21 cellular contexts compared by ENCODE assay signal in genomic region chrX:1599791-1600405, GRCh38. TPM values are rescaled to one million over a fixed set of nuclear protein-coding genes. Genes with fewer than 3 reads are reported as not detected.
"Had no signal": no experiment of that assay in that cellular context is flagged by ENCODE, and none has a peak within 500 bp of the region (broad histone marks: within the 10 kb centered on the region; RNA-seq: fewer than 3 reads in every experiment).

No MANE protein-coding gene starts in this region.

- ATAC-seq: activated naive CD8-positive, alpha-beta T cell treated with anti-CD3 and anti-CD28 coated beads, Interleukin-2, amount 50 U/mL, for 24 hours; pancreas; stimulated activated effector memory CD8-positive, alpha-beta T cell treated with anti-CD3 and anti-CD28 coated beads, Interleukin-12 subunit alpha, Interleukin-12 subunit beta, amount 100 ng/mL, for 72 hours had no signal

- H3K4me1 ChIP-seq: ascending aorta, breast epithelium, neural progenitor cell, pancreas had no signal

- FAIRE-seq: pancreas, urothelium cell line had no signal

- H3K27me3 Mint-ChIP-seq: activated naive CD8-positive, alpha-beta T cell treated with anti-CD3 and anti-CD28 coated beads, Interleukin-2, amount 50 U/mL, for 24 hours; dendritic cell treated with granulocyte-macrophage colony-stimulating factor and Interleukin-4, amounts not matched to agents 40 ng/mL and 50 ng/mL, for 4 days; naive B cell; T-cell had no signal

- DNase-seq: activated CD4-positive, alpha-beta T cell treated with anti-CD3 and anti-CD28 coated beads, Interleukin-2, amount 50 U/mL, for 48 hours; activated naive CD4-positive, alpha-beta T cell treated with anti-CD3 and anti-CD28 coated beads for 36 hours; activated naive CD8-positive, alpha-beta T cell treated with anti-CD3 and anti-CD28 coated beads, Interleukin-2, amount 50 U/mL, for 24 hours; cerebellar nuclear complex; effector memory CD4-positive, alpha-beta T cell; foreskin melanocyte; mammary epithelial cell; naive B cell; stimulated activated CD4-positive, alpha-beta T cell treated with anti-CD3 and anti-CD28 coated beads, Interleukin-12 subunit alpha, Interleukin-12 subunit beta, amount 100 ng/mL, for 4 hours; T-helper 9 cell had no signal

- H3K9ac ChIP-seq: neural progenitor cell had no signal

- H3K27me3 ChIP-seq: ascending aorta, breast epithelium, neural progenitor cell, pancreas had no signal

- H3K4me3 ChIP-seq: ascending aorta, breast epithelium, neural progenitor cell, pancreas, thoracic aorta had no signal

- H3K9me3 ChIP-seq: ascending aorta, pancreas, thoracic aorta had no signal

- H3K4me1 Mint-ChIP-seq: neural progenitor cell had no signal

- H3K9me3 Mint-ChIP-seq: activated naive CD4-positive, alpha-beta T cell treated with anti-CD3 and anti-CD28 coated beads for 36 hours; activated naive CD8-positive, alpha-beta T cell treated with anti-CD3 and anti-CD28 coated beads, Interleukin-2, amount 50 U/mL, for 24 hours; dendritic cell treated with granulocyte-macrophage colony-stimulating factor and Interleukin-4, amounts not matched to agents 40 ng/mL and 50 ng/mL, for 4 days; naive B cell; neural progenitor cell; stimulated activated effector memory CD8-positive, alpha-beta T cell treated with anti-CD3 and anti-CD28 coated beads, Interleukin-12 subunit alpha, Interleukin-12 subunit beta, amount 100 ng/mL, for 72 hours; T-cell had no signal

- H3K27ac Mint-ChIP-seq: activated naive CD4-positive, alpha-beta T cell treated with anti-CD3 and anti-CD28 coated beads for 36 hours; activated naive CD8-positive, alpha-beta T cell treated with anti-CD3 and anti-CD28 coated beads, Interleukin-2, amount 50 U/mL, for 24 hours; dendritic cell treated with granulocyte-macrophage colony-stimulating factor and Interleukin-4, amounts not matched to agents 40 ng/mL and 50 ng/mL, for 4 days; neural progenitor cell; T-cell had no signal

- H3K4me3 Mint-ChIP-seq: activated naive CD4-positive, alpha-beta T cell treated with anti-CD3 and anti-CD28 coated beads for 36 hours; activated naive CD8-positive, alpha-beta T cell treated with anti-CD3 and anti-CD28 coated beads, Interleukin-2, amount 50 U/mL, for 24 hours; dendritic cell treated with granulocyte-macrophage colony-stimulating factor and Interleukin-4, amounts not matched to agents 40 ng/mL and 50 ng/mL, for 4 days; naive B cell; stimulated activated effector memory CD8-positive, alpha-beta T cell treated with anti-CD3 and anti-CD28 coated beads, Interleukin-12 subunit alpha, Interleukin-12 subunit beta, amount 100 ng/mL, for 72 hours had no signal

- H3K27ac ChIP-seq: ascending aorta, breast epithelium, epithelial cell of prostate, neural progenitor cell, pancreas, thoracic aorta had no signal

RNA-seq across cellular contexts. Expression of gene ASMT, which starts 15.0 kb away (rescaled TPM):
- total RNA-seq: activated naive CD4-positive, alpha-beta T cell treated with anti-CD3 and anti-CD28 coated beads for 36 hours; breast epithelium; fibroblast of lung; mammary epithelial cell; thoracic aorta had no signal
- polyA plus RNA-seq: fibroblast of lung, mammary epithelial cell had no signal
